ENCODE assay signal across 8 cellular contexts in the genomic region with DNA sequence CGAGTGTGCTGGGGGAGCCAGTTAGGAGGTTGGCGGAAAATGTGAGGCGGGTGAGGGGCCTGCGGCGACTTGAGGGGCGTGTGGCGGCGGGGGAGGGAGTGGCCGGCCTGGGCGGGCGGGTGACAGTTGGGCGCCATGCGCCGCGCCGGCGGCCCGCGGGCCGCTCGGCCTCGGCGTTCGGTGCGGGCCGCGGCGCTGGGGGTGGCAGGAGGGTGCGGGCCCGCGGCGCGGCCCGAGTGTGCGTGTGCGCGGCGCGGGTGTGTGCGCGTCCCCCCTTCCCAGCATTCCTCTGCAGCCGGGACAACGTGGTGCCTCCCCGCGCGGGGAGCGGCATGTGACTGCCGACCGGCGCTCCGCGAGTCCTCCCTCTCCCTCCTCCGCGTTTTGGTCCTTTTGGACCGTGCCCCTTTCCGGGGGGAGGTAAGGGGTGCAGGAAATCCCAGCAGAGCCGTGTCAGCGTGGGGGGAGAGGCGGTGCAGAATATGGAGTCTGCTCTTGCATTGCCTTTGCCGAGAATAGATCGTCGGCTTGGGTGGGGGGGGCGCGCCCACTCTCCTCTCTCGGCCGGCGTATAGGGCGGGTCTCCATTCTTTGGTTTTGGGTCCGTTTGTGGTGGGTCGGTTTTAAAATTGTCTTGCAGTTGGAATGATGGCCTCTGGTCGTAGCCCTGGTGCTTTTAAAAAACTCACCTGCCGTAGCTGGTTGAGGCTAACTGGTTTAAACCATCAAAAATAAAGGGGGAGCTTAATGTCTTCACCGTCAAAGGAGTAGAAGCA. TPM values are rescaled to one million over a fixed set of nuclear protein-coding genes. Genes with fewer than 3 reads are reported as not detected.
DNase-seq lines count a peak whose midpoint lies in the region; ATAC-seq and TF ChIP-seq lines count a peak whose summit lies in the region.

No MANE protein-coding gene starts in this region.

- peaks cover 46 to 51% of the 10 kb centered on the region in 2 experiments for H3K4me1 ChIP-seq in neutrophil (ENCODE audit: control insufficient read depth in 1 of 2, insufficient read depth in 1 of 2, low read depth in 1 of 2, low read length in 1 of 2)
- peaks cover 0 to 63% (median 40%) of the 10 kb centered on the region in 4 donors for H3K4me1 ChIP-seq in tibial artery

- H3K9me3 ChIP-seq in neutrophil (no peaks in the 10 kb centered on the region), tibial artery (no peaks in the 10 kb centered on the region)

- CTCF ChIA-PET in activated naive CD4-positive, alpha-beta T cell treated with anti-CD3 and anti-CD28 coated beads for 36 hours (lab: Charles Lee) = interaction anchor here (1.7 kb wide), 1 partner anchor 73 kb away, joined by 3 read pairs; no protein-coding TSS in a partner anchor

- ATAC-seq in GM21825 (IDR thresholded peaks at IDR 0.05; ENCODE audit: unreplicated experiment) = no peak

- no peaks in the 10 kb centered on the region for H3K36me3 ChIP-seq in neutrophil
- H3K36me3 ChIP-seq in tibial artery = no peaks in the 10 kb centered on the region

- peak overlapping the region; percentile 97 for H3K4me3 Mint-ChIP-seq in activated naive CD4-positive, alpha-beta T cell treated with anti-CD3 and anti-CD28 coated beads for 36 hours

- DNase-seq in GM20000 (ENCODE audit: low spot score) (peak; percentile 63), RPMI7951 (ENCODE audit: low read depth) (peak; percentile 37), germinal center (ENCODE audit: low spot score) (peak; percentile 40), tibial artery (peak; percentile 57 to 88), cortex of kidney (lab: John Stamatoyannopoulos, UW) (no peak)
- DNase-seq in activated naive CD4-positive, alpha-beta T cell treated with anti-CD3 and anti-CD28 coated beads for 36 hours = peak; percentile 58

- TF ChIP-seq CTCF in GM20000 (IDR thresholded peaks at IDR 0.05; ENCODE audit: extremely low read depth, missing control alignments) (no peak), neutrophil (IDR thresholded peaks at IDR 0.05) (no peak), tibial artery (IDR thresholded peaks at IDR 0.05) (no peak)

- peaks cover 53% of the 10 kb centered on the region for H3K4me1 Mint-ChIP-seq in activated naive CD4-positive, alpha-beta T cell treated with anti-CD3 and anti-CD28 coated beads for 36 hours (ENCODE audit: low read depth)

- H3K36me3 Mint-ChIP-seq in activated naive CD4-positive, alpha-beta T cell treated with anti-CD3 and anti-CD28 coated beads for 36 hours (ENCODE audit: low read depth) = peaks cover 22% of the 10 kb centered on the region

- intact Hi-C loops in activated naive CD4-positive, alpha-beta T cell treated with anti-CD3 and anti-CD28 coated beads for 36 hours (cut with micrococcal nuclease) = loop anchor here (1.0 to 5.0 kb wide), 2 partner anchors 312 to 555 kb away; partner anchors contain the start of gene SAP30L
- intact Hi-C loops in tibial artery (cut with DNase I; ENCODE audit: low total_unique reads) = loop anchor here (2.0 kb wide), 1 partner anchor 74 kb away; no protein-coding TSS in a partner anchor

- no peaks in the 10 kb centered on the region for H3K9me3 Mint-ChIP-seq in activated naive CD4-positive, alpha-beta T cell treated with anti-CD3 and anti-CD28 coated beads for 36 hours

- peak overlapping the region; percentile 98 for H3K27ac Mint-ChIP-seq in activated naive CD4-positive, alpha-beta T cell treated with anti-CD3 and anti-CD28 coated beads for 36 hours

- H3K27me3 ChIP-seq in neutrophil (no peaks in the 10 kb centered on the region), tibial artery (no peaks in the 10 kb centered on the region)

- H3K27ac ChIP-seq in neutrophil (peak overlapping the region; percentile 85), tibial artery (peak overlapping the region; percentile 92 to 98)

- H3K4me3 ChIP-seq in neutrophil (ENCODE audit: low read depth in 1 of 2, low read length in 1 of 2) = peak overlapping the region; percentile 95 to 100
- H3K4me3 ChIP-seq in tibial artery = peak overlapping the region; percentile 93 to 98

- H3K27me3 Mint-ChIP-seq in activated naive CD4-positive, alpha-beta T cell treated with anti-CD3 and anti-CD28 coated beads for 36 hours (ENCODE audit: low read depth) = no peaks in the 10 kb centered on the region

RNA-seq across cellular contexts. Expression of gene LARP1, which starts 1.9 kb away (rescaled TPM):
- total RNA-seq in RPMI7951 (2014; rRNA removed; shearing (Covaris generic)) = 32.4 and 33.5 TPM in 2 replicates
- 100 to 1,000 TPM; 200 to 203 TPM for total RNA-seq in activated naive CD4-positive, alpha-beta T cell treated with anti-CD3 and anti-CD28 coated beads for 36 hours
